Comparison of ENCODE assay signal across 1 cellular context in genomic region chr12:120086801-120087621, GRCh38.
TF ChIP-seq lines count a peak whose summit lies in the region.

No MANE protein-coding gene starts in this region.

TF ChIP-seq in HEK293, 187 proteins besides CTCF, POLR2A, EP300 and RAD21 (continued from another document and continues in another):
- TF ChIP-seq PRDM10 (tag by site-specific recombination; IDR thresholded peaks at IDR 0.05) (peak; percentile 60), KLF16 (tag by site-specific recombination; IDR thresholded peaks at IDR 0.05) (0 out of 2 replicates have a peak, but pooled peaks have one; percentile 60), ZNF214 (tag by site-specific recombination; IDR thresholded peaks at IDR 0.05; ENCODE audit: borderline replicate concordance) (no peak), EGR2 (tag by site-specific recombination; IDR thresholded peaks at IDR 0.05; ENCODE audit: low read depth) (0 out of 2 replicates have a peak, but pooled peaks have one; percentile 43), KLF8 (tag by site-specific recombination; IDR thresholded peaks at IDR 0.05) (peak; percentile 77), WT1 (tag by site-specific recombination; IDR thresholded peaks at IDR 0.05) (peak; percentile 50; the same call in 1 of the 2 replicates), PATZ1 (tag by site-specific recombination; IDR thresholded peaks at IDR 0.05) (peak; percentile 94), GLIS1 (tag by site-specific recombination; IDR thresholded peaks at IDR 0.05) (peak; percentile 57; the same call in 1 of the 2 replicates), ZNF311 (tag by site-specific recombination; IDR thresholded peaks at IDR 0.05; ENCODE audit: borderline replicate concordance) (no peak), BCL11A (tag by site-specific recombination; IDR thresholded peaks at IDR 0.05; ENCODE audit: low read depth) (0 out of 2 replicates have a peak, but pooled peaks have one; percentile 45), SCRT2 (tag by site-specific recombination; IDR thresholded peaks at IDR 0.05) (peak; percentile 92), ZNF341 (tag by site-specific recombination; IDR thresholded peaks at IDR 0.05; ENCODE audit: low read depth) (peak; percentile 37; the same call in 1 of the 2 replicates), ZXDB (tag by site-specific recombination; IDR thresholded peaks at IDR 0.05) (peak; percentile 94), ZNF791 (tag by site-specific recombination; IDR thresholded peaks at IDR 0.05) (no peak), ZNF501 (tag by site-specific recombination; IDR thresholded peaks at IDR 0.05) (peak; percentile 73; the same call in 1 of the 2 replicates), ZBTB11 (tag by site-specific recombination; conservative IDR thresholded peaks at IDR 0.05; ENCODE audit: low read depth) (0 out of 2 replicates have a peak, but pooled peaks have one; percentile 21), PRDM4 (tag by site-specific recombination; IDR thresholded peaks at IDR 0.05) (0 out of 2 replicates have a peak, but pooled peaks have one; percentile 43), ZBTB21 (tag by site-specific recombination; IDR thresholded peaks at IDR 0.05) (peak; percentile 79; the same call in 1 of the 2 replicates), ZSCAN23 (tag by site-specific recombination; IDR thresholded peaks at IDR 0.05) (peak; percentile 84; the same call in 1 of the 2 replicates), PBX3 (CRISPR knock-in tag; IDR thresholded peaks at IDR 0.05) (peak; percentile 88; the same call in 1 of the 2 replicates), ZNF747 (tag by site-specific recombination; IDR thresholded peaks at IDR 0.05) (no peak), ZNF10 (tag by site-specific recombination; IDR thresholded peaks at IDR 0.05) (0 out of 2 replicates have a peak, but pooled peaks have one; percentile 37), ZNF518A (tag by site-specific recombination; conservative IDR thresholded peaks at IDR 0.05; ENCODE audit: low read depth) (no peak), ZNF423 (tag by site-specific recombination; IDR thresholded peaks at IDR 0.05) (no peak), ZNF585B (tag by site-specific recombination; IDR thresholded peaks at IDR 0.05) (no peak), ZNF391 (tag by site-specific recombination; IDR thresholded peaks at IDR 0.05; ENCODE audit: borderline replicate concordance, low read depth) (peak; percentile 93; the same call in 1 of the 2 replicates), ZNF280C (tag by site-specific recombination; IDR thresholded peaks at IDR 0.05) (no peak), OSR2 (tag by site-specific recombination; IDR thresholded peaks at IDR 0.05) (peak; percentile 75), ZBTB20 (tag by site-specific recombination; IDR thresholded peaks at IDR 0.05) (peak; percentile 79; the same call in 1 of the 2 replicates), KLF17 (tag by site-specific recombination; IDR thresholded peaks at IDR 0.05) (peak; percentile 97), ZNF37A (tag by site-specific recombination; IDR thresholded peaks at IDR 0.05) (no peak), ZNF843 (tag by site-specific recombination; IDR thresholded peaks at IDR 0.05) (0 out of 2 replicates have a peak, but pooled peaks have one; percentile 53)
